Comparison of ENCODE assay signal across 16 cellular contexts in genomic region chr6:57182017-57182432, GRCh38. TPM values are rescaled to one million over a fixed set of nuclear protein-coding genes. Genes with fewer than 3 reads are reported as not detected.
A peak's percentile ranks its signal among the peaks of the same experiment; 100 is the strongest.
DNase-seq lines count a peak whose midpoint lies in the region; ATAC-seq, FAIRE-seq and TF ChIP-seq lines count a peak whose summit lies in the region.
"Had no signal": no experiment of that assay in that cellular context is flagged by ENCODE, and none has a peak within 500 bp of the region (broad histone marks: within the 10 kb centered on the region; RNA-seq: fewer than 3 reads in every experiment).

No MANE protein-coding gene starts in this region.

- in situ Hi-C loops in HepG2 (cut with HindIII; ENCODE audit: extremely low pct_ligation_motif_present, low pct_unique_long_range_greater_than_20kb) = no loop called here

- no peaks in the 10 kb centered on the region for H3K27me3 Mint-ChIP-seq in brain
- no peaks in the 10 kb centered on the region for H3K27me3 Mint-ChIP-seq in naive B cell

- 45% methylated on average over 2 of the region's 2 CpGs for WGBS in right cardiac atrium
- 96% methylated on average over 2 of the region's 2 CpGs for WGBS in HepG2 (ENCODE audit: low lambda C conversion rate)

- no peaks in the 10 kb centered on the region; the same call in 1 of the 2 replicates for H4K20me1 ChIP-seq in HepG2 (ENCODE audit: insufficient read depth, low read length)

- H3K27ac Mint-ChIP-seq in brain = peak overlapping the region in 3 of 5 experiments; percentile 33 to 85 (median 78)
- peak overlapping the region in 4 of 6 donors; percentile 28 to 51 (median 40) for H3K27ac Mint-ChIP-seq in naive B cell

- peak overlapping the region in 1 of 5 experiments; percentile 31 for H3K4me3 Mint-ChIP-seq in brain
- no peak overlapping the region for H3K4me3 Mint-ChIP-seq in naive B cell
- H3K4me3 Mint-ChIP-seq: neural crest cell had no signal

- no peak overlapping the region for H3K9ac ChIP-seq in HepG2 (ENCODE audit: insufficient read depth, low read depth, low read length)
- H3K9ac ChIP-seq: KMS-11 had no signal

- H2AFZ ChIP-seq in HepG2 (ENCODE audit: low read length) = no peak overlapping the region

- H3K36me3 Mint-ChIP-seq in brain (peaks cover 26% of the 10 kb centered on the region), naive B cell (peaks cover 8 to 25% of the 10 kb centered on the region in 2 donors)

- no peak overlapping the region for H3K4me3 ChIP-seq in right cardiac atrium (ENCODE audit: low read length)
- H3K4me3 ChIP-seq in vagina = no peak overlapping the region
- no peak overlapping the region for H3K4me3 ChIP-seq in HepG2 (replicated peaks in 1 of 3; ENCODE audit: insufficient read depth in 1 of 3, low read depth in 2 of 3, low read length in 3 of 3)
- H3K4me3 ChIP-seq: colonic mucosa, skin epidermis had no signal

- no peak for TF ChIP-seq RAD21 in HepG2 (CRISPR knock-in tag; IDR thresholded peaks at IDR 0.05)

- DNase-seq in right cardiac atrium = no peak
- no peak for DNase-seq in Right ventricle myocardium inferior (ENCODE audit: missing footprints)
- DNase-seq in naive B cell = no peak
- DNase-seq in vagina (ENCODE audit: extremely low spot score in 2 of 2) = no peak
- no peak for DNase-seq in GDM1 (lab: John Stamatoyannopoulos, UW)
- DNase-seq in foreskin keratinocyte = no peak
- DNase-seq in HepG2 (ENCODE audit: low spot score) = no peak
- DNase-seq: colonic mucosa, NCI-H1436, WERI-Rb-1 had no signal

- H3K27me3 ChIP-seq in right cardiac atrium (ENCODE audit: control insufficient read depth, insufficient read depth) (no peaks in the 10 kb centered on the region), vagina (no peaks in the 10 kb centered on the region), foreskin keratinocyte (no peaks in the 10 kb centered on the region), HepG2 (ENCODE audit: control insufficient read depth in 1 of 2, insufficient read depth in 2 of 2, low read length in 2 of 2) (no peaks in the 10 kb centered on the region)
- H3K27me3 ChIP-seq: colonic mucosa had no signal

- TF ChIP-seq CTCF in brain (conservative IDR thresholded peaks at IDR 0.05) = no peak
- no peak for TF ChIP-seq CTCF in vagina (IDR thresholded peaks at IDR 0.05)
- no peak for TF ChIP-seq CTCF in foreskin keratinocyte (conservative IDR thresholded peaks at IDR 0.05)
- TF ChIP-seq CTCF in HepG2 (CRISPR knock-in tag; IDR thresholded peaks at IDR 0.05) = no peak

- FAIRE-seq in HepG2 (lab: Jason Lieb, UNC) = no peak

- POLR2A ChIA-PET in HepG2 (lab: Yijun Ruan, JAX) = no interaction called here

- H3K4me2 ChIP-seq in HepG2 (ENCODE audit: low read depth, low read length) = no peak overlapping the region
- H3K4me2 ChIP-seq: KMS-11 had no signal

- no TSS peak for BruUV-seq in HepG2 (replicated peaks; lab: Mats Ljungman, UMichigan)

- CTCF ChIA-PET in HepG2 (lab: Yijun Ruan, JAX; ENCODE audit: low intra/inter-chr PET ratio, low total read pairs) = no interaction called here

- ATAC-seq in right cardiac atrium (no peak), Right ventricle myocardium inferior (no peak), naive B cell (ENCODE audit: low read depth in 2 of 2) (no peak), foreskin keratinocyte (no peak), HepG2 (no peak)
- ATAC-seq: HCT116, left lobe of liver had no signal

- H3K9me3 ChIP-seq in right cardiac atrium (ENCODE audit: control insufficient read depth, low read length) (no peaks in the 10 kb centered on the region), vagina (no peaks in the 10 kb centered on the region), HepG2 (ENCODE audit: low read length) (no peaks in the 10 kb centered on the region)
- H3K9me3 ChIP-seq: colonic mucosa had no signal

- peaks cover 42% of the 10 kb centered on the region for H3K79me2 ChIP-seq in HepG2 (ENCODE audit: insufficient read depth, low read length)

- H3K36me3 ChIP-seq in vagina (peaks cover 0 to 19% of the 10 kb centered on the region in 2 donors), HepG2 (replicated peaks in 1 of 2; ENCODE audit: control insufficient read depth in 1 of 2, insufficient read depth in 2 of 2, low read length in 2 of 2) (peaks cover 18 to 29% of the 10 kb centered on the region in 2 experiments)
- H3K36me3 ChIP-seq: colonic mucosa had no signal

- H3K4me1 ChIP-seq in right cardiac atrium (ENCODE audit: control insufficient read depth, insufficient read depth, low read length) = no peaks in the 10 kb centered on the region
- peaks cover 16% of the 10 kb centered on the region for H3K4me1 ChIP-seq in vagina
- no peaks in the 10 kb centered on the region for H3K4me1 ChIP-seq in foreskin keratinocyte
- peaks cover 12% of the 10 kb centered on the region for H3K4me1 ChIP-seq in HepG2 (ENCODE audit: insufficient read depth, low read length)
- H3K4me1 ChIP-seq: colonic mucosa had no signal

- TF ChIP-seq POLR2A in vagina (IDR thresholded peaks at IDR 0.05) = no peak
- TF ChIP-seq POLR2A in HepG2 (IDR thresholded peaks at IDR 0.05; ENCODE audit: insufficient read depth in 1 of 2, low read depth in 2 of 2, low read length in 2 of 2) = no peak

- no peak for TF ChIP-seq EP300 in HepG2 (IDR thresholded peaks at IDR 0.05; ENCODE audit: low read depth in 2 of 2, low read length in 2 of 2)
- TF ChIP-seq EP300 in HepG2 (CRISPR knock-in tag; IDR thresholded peaks at IDR 0.05; ENCODE audit: borderline replicate concordance) = no peak

- intact Hi-C loops in right cardiac atrium (cut with DNase I) (no loop called here), Right ventricle myocardium inferior (cut with DNase I) (no loop called here), vagina (cut with DNase I) (no loop called here), HepG2 (cut with micrococcal nuclease; ENCODE audit: unreplicated experiment) (no loop called here)

- no peaks in the 10 kb centered on the region for H3K9me3 Mint-ChIP-seq in brain
- H3K9me3 Mint-ChIP-seq in naive B cell = no peaks in the 10 kb centered on the region
- H3K9me3 Mint-ChIP-seq: neural crest cell had no signal

- peak overlapping the region; percentile 72 for H3K27ac ChIP-seq in right cardiac atrium (ENCODE audit: low read length)
- H3K27ac ChIP-seq in vagina = peak overlapping the region; percentile 19
- H3K27ac ChIP-seq in foreskin keratinocyte = no peak overlapping the region
- H3K27ac ChIP-seq in HepG2 (ENCODE audit: extremely low read length, insufficient read depth, low read length) = no peak overlapping the region
- H3K27ac ChIP-seq: colonic mucosa, KMS-11, skin epidermis, WERI-Rb-1 had no signal

- H3K4me1 Mint-ChIP-seq in brain (peaks cover 15% of the 10 kb centered on the region), naive B cell (peaks cover 0 to 5% (median 0%) of the 10 kb centered on the region in 3 donors)
- H3K4me1 Mint-ChIP-seq: neural crest cell had no signal

RNA-seq across cellular contexts. Expression of gene BAG2, which starts 9.9 kb away (rescaled TPM):
- total RNA-seq in right cardiac atrium (10 to 100 TPM; 11.3 to 17.8 (median 16.0) TPM), Right ventricle myocardium inferior (15.4 TPM), vagina (8.8 TPM), foreskin keratinocyte (1.4 and 1.9 TPM in 2 replicates), HepG2 (2016; rRNA removed; fragmentation: Illumina TruSeq; extraction: Trizol) (15.1 and 23.0 TPM in 2 replicates)
- polyA plus RNA-seq in right cardiac atrium (10.1 TPM), brain (ENCODE audit: insufficient read depth, low read depth, low replicate concordance) (0.63 TPM), naive B cell (ENCODE audit: low read depth in 6 of 6) (1 to 10 TPM; 1.9 to 4.4 (median 2.4) TPM), foreskin keratinocyte (0.82 and 1.4 TPM in 2 replicates), HepG2 (2011; rRNA removed) (4.3 and 5.7 TPM in 2 replicates)
- total RNA-seq in HepG2 (2016; cell fraction: cytosol; rRNA removed; fragmentation: Illumina TruSeq; extraction: Trizol; ENCODE audit: low read depth) = 3.7 and 4.1 TPM in 2 replicates
- 15.0 and 23.4 TPM in 2 replicates for total RNA-seq in HepG2 (2016; cell fraction: insoluble cytoplasmic fraction; rRNA removed; fragmentation: Illumina TruSeq; extraction: Trizol)
- 8.8 and 9.8 TPM in 2 replicates for total RNA-seq in HepG2 (2016; cell fraction: membrane; rRNA removed; fragmentation: Illumina TruSeq; extraction: Trizol)
- total RNA-seq in HepG2 (2016; cell fraction: nucleus; rRNA removed; fragmentation: Illumina TruSeq; extraction: Trizol) = 10.3 and 11.9 TPM in 2 replicates
- polyA plus RNA-seq in HepG2 (2011; cell fraction: cytosol; rRNA removed) = 2.4 and 3.5 TPM in 2 replicates
- polyA plus RNA-seq in HepG2 (2011; cell fraction: nucleus; rRNA removed) = 1.3 and 2.0 TPM in 2 replicates
- polyA plus RNA-seq in HepG2 (2012) = 6.1 and 6.7 TPM in 2 replicates
- polyA plus RNA-seq in HepG2 (2016; cell fraction: cytosol; fragmentation: Illumina TruSeq; extraction: Trizol; ENCODE audit: low read depth) = 2.4 TPM in 2 replicates
- 24.1 and 26.3 TPM in 2 replicates for polyA plus RNA-seq in HepG2 (2016; cell fraction: insoluble cytoplasmic fraction; fragmentation: Illumina TruSeq; extraction: Trizol; ENCODE audit: low read depth)
- polyA plus RNA-seq in HepG2 (2016; cell fraction: membrane; fragmentation: Illumina TruSeq; extraction: Trizol; ENCODE audit: low read depth) = 5.4 and 5.5 TPM in 2 replicates
- 10.2 and 10.9 TPM in 2 replicates for polyA plus RNA-seq in HepG2 (2016; cell fraction: nucleus; fragmentation: Illumina TruSeq; extraction: Trizol; ENCODE audit: insufficient read depth, low read depth)
- polyA minus RNA-seq in HepG2 (2011; rRNA and poly(A)+ RNA removed; ENCODE audit: low replicate concordance) = 3.1 and 7.3 TPM in 2 replicates
- 4.3 and 4.4 TPM in 2 replicates for polyA minus RNA-seq in HepG2 (2011; cell fraction: cytosol; rRNA and poly(A)+ RNA removed)
- polyA minus RNA-seq in HepG2 (2011; cell fraction: nucleus; rRNA and poly(A)+ RNA removed) = 19.6 and 22.1 TPM in 2 replicates

RNA-seq across cellular contexts. Expression of gene RAB23, which starts 40.1 kb away (rescaled TPM):
- total RNA-seq in right cardiac atrium (10 to 100 TPM; 11.1 to 20.7 (median 11.5) TPM), Right ventricle myocardium inferior (12.0 TPM), vagina (31.4 TPM), foreskin keratinocyte (17.2 and 18.2 TPM in 2 replicates), HepG2 (2016; rRNA removed; fragmentation: Illumina TruSeq; extraction: Trizol) (16.4 and 24.2 TPM in 2 replicates)
- polyA plus RNA-seq in right cardiac atrium (6.1 TPM), brain (ENCODE audit: insufficient read depth, low read depth, low replicate concordance) (4.7 TPM), naive B cell (ENCODE audit: low read depth in 6 of 6) (under 1 TPM in 5 of 6 donors, not detected in 1; 0.26 to 0.79 (median 0.44) TPM), foreskin keratinocyte (6.9 and 9.3 TPM in 2 replicates), HepG2 (2011; rRNA removed) (4.3 and 5.5 TPM in 2 replicates)
- 11.4 and 11.7 TPM in 2 replicates for total RNA-seq in HepG2 (2016; cell fraction: cytosol; rRNA removed; fragmentation: Illumina TruSeq; extraction: Trizol; ENCODE audit: low read depth)
- total RNA-seq in HepG2 (2016; cell fraction: insoluble cytoplasmic fraction; rRNA removed; fragmentation: Illumina TruSeq; extraction: Trizol) = 16.0 and 22.3 TPM in 2 replicates
- total RNA-seq in HepG2 (2016; cell fraction: membrane; rRNA removed; fragmentation: Illumina TruSeq; extraction: Trizol) = 13.3 and 13.6 TPM in 2 replicates
- total RNA-seq in HepG2 (2016; cell fraction: nucleus; rRNA removed; fragmentation: Illumina TruSeq; extraction: Trizol) = 11.2 and 11.3 TPM in 2 replicates
- polyA plus RNA-seq in HepG2 (2011; cell fraction: cytosol; rRNA removed) = 1.2 and 2.8 TPM in 2 replicates
- polyA plus RNA-seq in HepG2 (2011; cell fraction: nucleus; rRNA removed) = 1.2 and 1.7 TPM in 2 replicates
- 5.7 and 7.3 TPM in 2 replicates for polyA plus RNA-seq in HepG2 (2012)
- 1.5 and 1.9 TPM in 2 replicates for polyA plus RNA-seq in HepG2 (2016; cell fraction: cytosol; fragmentation: Illumina TruSeq; extraction: Trizol; ENCODE audit: low read depth)
- 21.0 and 23.0 TPM in 2 replicates for polyA plus RNA-seq in HepG2 (2016; cell fraction: insoluble cytoplasmic fraction; fragmentation: Illumina TruSeq; extraction: Trizol; ENCODE audit: low read depth)
- 6.9 and 8.1 TPM in 2 replicates for polyA plus RNA-seq in HepG2 (2016; cell fraction: membrane; fragmentation: Illumina TruSeq; extraction: Trizol; ENCODE audit: low read depth)
- 10.4 and 11.4 TPM in 2 replicates for polyA plus RNA-seq in HepG2 (2016; cell fraction: nucleus; fragmentation: Illumina TruSeq; extraction: Trizol; ENCODE audit: insufficient read depth, low read depth)
- 2.0 and 3.9 TPM in 2 replicates for polyA minus RNA-seq in HepG2 (2011; rRNA and poly(A)+ RNA removed; ENCODE audit: low replicate concordance)
- 3.8 and 3.9 TPM in 2 replicates for polyA minus RNA-seq in HepG2 (2011; cell fraction: cytosol; rRNA and poly(A)+ RNA removed)
- 6.2 and 9.2 TPM in 2 replicates for polyA minus RNA-seq in HepG2 (2011; cell fraction: nucleus; rRNA and poly(A)+ RNA removed)

Comparison
In these comparisons a context has a peak if more than half of its experiments do, and no peak if none do; other contexts are left out.
1. H3K27ac ChIP-seq: peak in right cardiac atrium (single experiment) and vagina (single experiment); none in foreskin keratinocyte (single experiment) and HepG2 (single experiment).